ENCODE assay signal across 17 cellular contexts in genomic region chr14:94051779-94052178, GRCh38. TPM values are rescaled to one million over a fixed set of nuclear protein-coding genes. Genes with fewer than 3 reads are reported as not detected.
DNase-seq lines count a peak whose midpoint lies in the region; ATAC-seq and TF ChIP-seq lines count a peak whose summit lies in the region.
"Had no signal": no experiment of that assay in that cellular context is flagged by ENCODE, and none has a peak within 500 bp of the region (broad histone marks: within the 10 kb centered on the region; RNA-seq: fewer than 3 reads in every experiment).

No MANE protein-coding gene starts in this region.

- H2BK5ac ChIP-seq in trophoblast cell (ENCODE audit: low read depth, low read length, poor library complexity): no peak overlapping the region

- H3K27ac ChIP-seq in HEK293 (ENCODE audit: extremely low read depth, low read depth, low read length): no peak overlapping the region
- H3K27ac ChIP-seq in cingulate gyrus (ENCODE audit: low read depth, low read length): peak overlapping the region; percentile 73
- H3K27ac ChIP-seq in neural cell (ENCODE audit: low read length): peak overlapping the region; percentile 34
- no peak overlapping the region for H3K27ac ChIP-seq in trophoblast cell (ENCODE audit: low read depth, low read length)
- no peak overlapping the region for H3K27ac ChIP-seq in upper lobe of left lung
- H3K27ac ChIP-seq: breast epithelium, Peyer's patch had no signal

- H3K79me1 ChIP-seq in trophoblast cell (ENCODE audit: low read length): no peaks in the 10 kb centered on the region

- TF ChIP-seq CTCF in HEK293 (tag by site-specific recombination; IDR thresholded peaks at IDR 0.05) (no peak), neural cell (IDR thresholded peaks at IDR 0.05; ENCODE audit: poor library complexity, severe bottlenecking) (no peak), upper lobe of left lung (IDR thresholded peaks at IDR 0.05) (no peak)

- no peak for DNase-seq in T-helper 2 cell treated with Interferon-gamma antibody and Interleukin-4, amounts not matched to agents 5 μg/mL and 100 μg/mL, for 36 hours (ENCODE audit: low spot score)
- no peak for DNase-seq in T-helper 2 cell
- no peak for DNase-seq in trophoblast cell
- no peak for DNase-seq in upper lobe of left lung
- no peak for DNase-seq in mucosa of gallbladder (ENCODE audit: low spot score)
- DNase-seq: 8988T; activated CD4-positive, CD25-positive, alpha-beta regulatory T cell treated with anti-CD3 and anti-CD28 coated beads, Interleukin-2, amount 50 U/mL, for 72 hours; activated gamma-delta T cell treated with Interleukin-2 at 50 U/mL for 16 hours; immature natural killer cell; NCI-H2107 had no signal

- CTCF ChIA-PET in HEK293 (lab: Yijun Ruan, JAX): interaction anchor here (0.6 to 5.2 kb wide), 7 partner anchors 11 to 603 kb away, joined by 3 to 33 read pairs (median 5); no protein-coding TSS in a partner anchor

- no peaks in the 10 kb centered on the region for H3F3A ChIP-seq in neural cell (ENCODE audit: insufficient read depth, low read length, poor library complexity, severe bottlenecking)

- peaks cover 37% of the 10 kb centered on the region for H3K4me1 Mint-ChIP-seq in T-helper 2 cell treated with Interferon-gamma antibody and Interleukin-4, amounts not matched to agents 5 μg/mL and 100 μg/mL, for 36 hours (ENCODE audit: low read depth)

- ATAC-seq in upper lobe of left lung (ENCODE audit: low FRiP score in 2 of 2): no peak

- no peak overlapping the region for H4K91ac ChIP-seq in trophoblast cell (ENCODE audit: low read depth, low read length)

- TF ChIP-seq EP300 in neural cell (conservative IDR thresholded peaks at IDR 0.05; ENCODE audit: poor library complexity, severe bottlenecking) (no peak), upper lobe of left lung (IDR thresholded peaks at IDR 0.05) (no peak)

- no peak overlapping the region for H3K23ac ChIP-seq in trophoblast cell (ENCODE audit: low read length)

- no peak overlapping the region for H4K8ac ChIP-seq in trophoblast cell (ENCODE audit: low read depth, low read length)

- H3K9me3 ChIP-seq in HEK293 (ENCODE audit: control insufficient read depth, insufficient read depth, low read depth, low read length) (no peaks in the 10 kb centered on the region), neural cell (ENCODE audit: low read length) (no peaks in the 10 kb centered on the region), trophoblast cell (ENCODE audit: insufficient read depth, low read depth, low read length) (no peaks in the 10 kb centered on the region), upper lobe of left lung (no peaks in the 10 kb centered on the region)
- H3K9me3 ChIP-seq: breast epithelium, ovary, Peyer's patch had no signal

- H2AFZ ChIP-seq in neural cell (ENCODE audit: low read depth, low read length): no peak overlapping the region
- no peak overlapping the region for H2AFZ ChIP-seq in trophoblast cell (ENCODE audit: insufficient read depth, low read length, poor library complexity)

- H3K4me3 Mint-ChIP-seq in T-helper 2 cell treated with Interferon-gamma antibody and Interleukin-4, amounts not matched to agents 5 μg/mL and 100 μg/mL, for 36 hours: no peak overlapping the region
- H3K4me3 Mint-ChIP-seq: immature natural killer cell had no signal

- no peak overlapping the region for H2AK5ac ChIP-seq in trophoblast cell (ENCODE audit: low read length)

- no peaks in the 10 kb centered on the region for H3K79me2 ChIP-seq in neural cell (replicated peaks; ENCODE audit: insufficient read depth, low read length)
- H3K79me2 ChIP-seq in trophoblast cell (ENCODE audit: control insufficient read depth, insufficient read depth, low read length, poor library complexity): no peaks in the 10 kb centered on the region

- POLR2A ChIA-PET in HEK293 (lab: Yijun Ruan, JAX): no interaction called here

- H3K9me2 ChIP-seq in neural cell (ENCODE audit: insufficient read depth, low read length): no peaks in the 10 kb centered on the region

- no peak for TF ChIP-seq POLR2A in upper lobe of left lung (IDR thresholded peaks at IDR 0.05)

- H3K27me3 ChIP-seq in neural cell (ENCODE audit: insufficient read depth, low read depth, low read length): no peaks in the 10 kb centered on the region
- no peaks in the 10 kb centered on the region for H3K27me3 ChIP-seq in trophoblast cell (ENCODE audit: insufficient read depth, low read length)
- H3K27me3 ChIP-seq in upper lobe of left lung: no peaks in the 10 kb centered on the region
- H3K27me3 ChIP-seq: breast epithelium, ovary, Peyer's patch had no signal

- H3K27ac Mint-ChIP-seq in T-helper 2 cell treated with Interferon-gamma antibody and Interleukin-4, amounts not matched to agents 5 μg/mL and 100 μg/mL, for 36 hours: peak overlapping the region; percentile 62

- TF ChIP-seq RAD21 in neural cell (conservative IDR thresholded peaks at IDR 0.05): no peak

- H3K14ac ChIP-seq in trophoblast cell (ENCODE audit: low read length): no peak overlapping the region

- no peaks in the 10 kb centered on the region for H3K9me3 Mint-ChIP-seq in T-helper 2 cell treated with Interferon-gamma antibody and Interleukin-4, amounts not matched to agents 5 μg/mL and 100 μg/mL, for 36 hours
- H3K9me3 Mint-ChIP-seq: immature natural killer cell had no signal

- H3K36me3 ChIP-seq in HEK293 (ENCODE audit: control insufficient read depth in 2 of 2, insufficient read depth in 1 of 2, low read length in 2 of 2) (peaks cover 47 to 96% of the 10 kb centered on the region in 2 experiments), neural cell (ENCODE audit: insufficient read depth, low read length) (peaks cover 9% of the 10 kb centered on the region), trophoblast cell (ENCODE audit: control insufficient read depth in 1 of 2, insufficient read depth in 2 of 2, low read length in 2 of 2) (peaks cover 46 to 78% of the 10 kb centered on the region in 2 experiments), upper lobe of left lung (peaks cover 50 to 100% (median 95%) of the 10 kb centered on the region in 4 donors)
- H3K36me3 ChIP-seq: ovary had no signal

- H2BK12ac ChIP-seq in trophoblast cell (ENCODE audit: low read length): no peak overlapping the region

- no peaks in the 10 kb centered on the region for H3K27me3 Mint-ChIP-seq in T-helper 2 cell treated with Interferon-gamma antibody and Interleukin-4, amounts not matched to agents 5 μg/mL and 100 μg/mL, for 36 hours (ENCODE audit: low read depth)

- peaks cover 4% of the 10 kb centered on the region; the same call in 1 of the 2 replicates for H3K4me1 ChIP-seq in HEK293 (ENCODE audit: control insufficient read depth, insufficient read depth, low read length)
- H3K4me1 ChIP-seq in trophoblast cell (ENCODE audit: control insufficient read depth in 1 of 2, insufficient read depth in 2 of 2, low read length in 2 of 2): no peaks in the 10 kb centered on the region
- H3K4me1 ChIP-seq in upper lobe of left lung: peaks cover 0 to 9% (median 5%) of the 10 kb centered on the region in 4 donors
- H3K4me1 ChIP-seq: breast epithelium had no signal

- peaks cover 71% of the 10 kb centered on the region for H3K36me3 Mint-ChIP-seq in T-helper 2 cell treated with Interferon-gamma antibody and Interleukin-4, amounts not matched to agents 5 μg/mL and 100 μg/mL, for 36 hours (ENCODE audit: low read depth)

- no peak overlapping the region for H3K4ac ChIP-seq in trophoblast cell (ENCODE audit: low read depth, low read length)

- WGBS in trophoblast cell (ENCODE audit: extremely low coverage, insufficient coverage, insufficient read length): no CpG with 5 or more reads among the region's 3 CpGs
- 82 to 100% methylated on average over 1 to 3 of the region's 3 CpGs for WGBS in upper lobe of left lung, 2 donors

- no peak overlapping the region for H3K18ac ChIP-seq in trophoblast cell (ENCODE audit: low read length)

- H3K9ac ChIP-seq in neural cell (ENCODE audit: low read length) (no peak overlapping the region), trophoblast cell (ENCODE audit: low read length) (no peak overlapping the region)

- no peaks in the 10 kb centered on the region for H4K20me1 ChIP-seq in neural cell (ENCODE audit: insufficient read depth)

- H4K12ac ChIP-seq in trophoblast cell (ENCODE audit: low read depth, low read length): no peak overlapping the region

- H3K4me2 ChIP-seq in neural cell (ENCODE audit: low read length) (no peak overlapping the region), trophoblast cell (ENCODE audit: low read length) (no peak overlapping the region)

- H3K4me3 ChIP-seq in HEK293 (ENCODE audit: low read depth, low read length) (no peak overlapping the region), neural cell (ENCODE audit: low read length) (no peak overlapping the region), trophoblast cell (ENCODE audit: low read depth, low read length) (no peak overlapping the region), upper lobe of left lung (no peak overlapping the region)
- H3K4me3 ChIP-seq: breast epithelium, ovary, Peyer's patch had no signal

- no peak overlapping the region for H2BK120ac ChIP-seq in trophoblast cell (ENCODE audit: insufficient read depth, low read length, poor library complexity)

TF ChIP-seq in HEK293, 187 proteins besides CTCF, POLR2A, EP300 and RAD21 (continues in another document):
- TF ChIP-seq ZIC2 (tag by site-specific recombination; IDR thresholded peaks at IDR 0.05) (peak; percentile 41), EGR2 (tag by site-specific recombination; IDR thresholded peaks at IDR 0.05; ENCODE audit: low read depth) (peak; percentile 80)

TF ChIP-seq in neural cell, 6 proteins besides CTCF, POLR2A, EP300 and RAD21 (continues in another document):
- TF ChIP-seq SMC3 (conservative IDR thresholded peaks at IDR 0.05; ENCODE audit: poor library complexity) (no peak), POLR2AphosphoS5 (IDR thresholded peaks at IDR 0.05) (no peak), TAF1 (IDR thresholded peaks at IDR 0.05; ENCODE audit: low read depth) (no peak)

RNA-seq across cellular contexts. Expression of gene OTUB2, which starts 25.6 kb away (rescaled TPM):
- polyA plus RNA-seq in neural cell: 2.5 and 2.8 TPM in 2 replicates
- 8.7 and 9.3 TPM in 2 replicates for polyA minus RNA-seq in neural cell
- polyA plus RNA-seq in trophoblast cell (2013): 29.6 and 30.4 TPM in 2 replicates
- total RNA-seq in upper lobe of left lung (1 to 10 TPM in 4 of 6 donors, under 1 TPM in 2; 0.22 to 1.8 (median 1.1) TPM), mucosa of gallbladder (2.1 TPM)

RNA-seq across cellular contexts. Expression of gene DDX24, which starts 29.2 kb away (rescaled TPM):
- polyA plus RNA-seq in neural cell: 158 and 177 TPM in 2 replicates
- 168 and 198 TPM in 2 replicates for polyA minus RNA-seq in neural cell
- 108 and 113 TPM in 2 replicates for polyA plus RNA-seq in trophoblast cell (2013)
- total RNA-seq in upper lobe of left lung: 100 to 1,000 TPM; 124 to 189 (median 154) TPM
- total RNA-seq in mucosa of gallbladder: 187 TPM

RNA-seq across cellular contexts. Expression of gene IFI27L1, which starts 29.3 kb away (rescaled TPM):
- polyA plus RNA-seq in neural cell: 37.9 and 45.6 TPM in 2 replicates
- 9.6 and 10.5 TPM in 2 replicates for polyA minus RNA-seq in neural cell
- 18.5 and 19.5 TPM in 2 replicates for polyA plus RNA-seq in trophoblast cell (2013)
- total RNA-seq in upper lobe of left lung: 10 to 100 TPM in 4 of 6 donors, 1 to 10 TPM in 2; 8.0 to 19.8 (median 15.2) TPM
- total RNA-seq in mucosa of gallbladder: 19.8 TPM

RNA-seq across cellular contexts. Expression of gene CCDC197, which starts 54.7 kb away (rescaled TPM):
- polyA plus RNA-seq in neural cell: not detected in 2 replicates
- polyA minus RNA-seq in neural cell: not detected in 2 replicates
- 0.03 TPM in 1 of 2 replicates, not detected in the other for polyA plus RNA-seq in trophoblast cell (2013)
- not detected for total RNA-seq in upper lobe of left lung
- total RNA-seq in mucosa of gallbladder: not detected
- total RNA-seq: breast epithelium, ovary, Peyer's patch had no signal
- polyA plus RNA-seq: immature natural killer cell, ovary, small intestine had no signal

RNA-seq across cellular contexts. Expression of gene IFI27, which starts 58.8 kb away (rescaled TPM):
- 2.2 and 5.6 TPM in 2 replicates for polyA plus RNA-seq in neural cell
- 0.35 and 2.2 TPM in 2 replicates for polyA minus RNA-seq in neural cell
- polyA plus RNA-seq in trophoblast cell (2013): 2.4 and 2.7 TPM in 2 replicates
- total RNA-seq in upper lobe of left lung (100 to 1,000 TPM; 210 to 729 (median 328) TPM), mucosa of gallbladder (478 TPM)

Comparison
In these comparisons a context has a peak if more than half of its experiments do, and no peak if none do; other contexts are left out.
1. H3K27ac ChIP-seq: peak in cingulate gyrus (single experiment) and neural cell (single experiment); none in HEK293 (single experiment), trophoblast cell (single experiment) and upper lobe of left lung (0 of 4).